14 cellular contexts compared by ENCODE assay signal in genomic region chr5:89372176-89372575, GRCh38.
DNase-seq lines count a peak whose midpoint lies in the region; ATAC-seq, FAIRE-seq and TF ChIP-seq lines count a peak whose summit lies in the region.
"Had no signal": no experiment of that assay in that cellular context is flagged by ENCODE, and none has a peak within 500 bp of the region (broad histone marks: within the 10 kb centered on the region; RNA-seq: fewer than 3 reads in every experiment).

No MANE protein-coding gene starts in this region.

- intact Hi-C loops in HCT116 (cut with micrococcal nuclease): no loop called here

- H3K9me3 ChIP-seq in HCT116 (ENCODE audit: control insufficient read depth in 1 of 2, insufficient read depth in 1 of 2, low read depth in 1 of 2, low read length in 2 of 2) (no peaks in the 10 kb centered on the region), neutrophil (no peaks in the 10 kb centered on the region)
- H3K9me3 ChIP-seq: BLaER1 had no signal

- H4K20me1 ChIP-seq in HCT116 (ENCODE audit: insufficient read depth): no peaks in the 10 kb centered on the region
- H4K20me1 ChIP-seq: BLaER1 had no signal

- CTCF ChIA-PET in HCT116 (lab: Charles Lee): no interaction called here
- CTCF ChIA-PET in RWPE1 (lab: Yijun Ruan, JAX): no interaction called here

- DNase-seq in HCT116 (ENCODE audit: low read depth, low spot score): no peak
- DNase-seq in bronchial epithelial cell (ENCODE audit: low read depth): peak; percentile 18
- DNase-seq in effector CD8-positive, alpha-beta T cell (lab: John Stamatoyannopoulos, UW): no peak
- DNase-seq in SW480 (ENCODE audit: low spot score): no peak
- DNase-seq in RWPE1 (ENCODE audit: low spot score): no peak
- DNase-seq: CD8-positive, alpha-beta T cell; DMS79 treated with DMSO at 0.1 percent for 48 hours; H9; NCI-H1417; NCI-H1930; NCI-H748 treated with DMSO at 0.1 percent for 48 hours had no signal

- H3K4me3 ChIP-seq in HCT116 (replicated peaks in 1 of 2; ENCODE audit: low read depth in 1 of 2, low read length in 2 of 2) (no peak overlapping the region), bronchial epithelial cell (ENCODE audit: low read depth, low read length) (no peak overlapping the region), neutrophil (ENCODE audit: low read depth in 1 of 2, low read length in 1 of 2) (no peak overlapping the region)
- H3K4me3 ChIP-seq: BLaER1 had no signal

- no peak for TF ChIP-seq CTCF in HCT116 (IDR thresholded peaks at IDR 0.05 in 2 of 3, conservative IDR thresholded peaks at IDR 0.05 in 1 of 3; ENCODE audit: borderline replicate concordance in 1 of 3, insufficient read depth in 1 of 3, low read depth in 2 of 3, low read length in 2 of 3)
- TF ChIP-seq CTCF in bronchial epithelial cell (IDR thresholded peaks at IDR 0.05; ENCODE audit: insufficient read depth, low read length, severe bottlenecking): no peak
- TF ChIP-seq CTCF in neutrophil (IDR thresholded peaks at IDR 0.05): no peak
- no peak for TF ChIP-seq CTCF in RWPE1 (conservative IDR thresholded peaks at IDR 0.05; ENCODE audit: low read depth)

- H2AFZ ChIP-seq in HCT116 (ENCODE audit: low read depth, low read length, poor library complexity, severe bottlenecking): peak overlapping the region; percentile 12

- H3K9ac ChIP-seq in HCT116 (ENCODE audit: low read length): no peak overlapping the region
- H3K9ac ChIP-seq: BLaER1 had no signal

- H3K36me3 ChIP-seq in HCT116 (ENCODE audit: control insufficient read depth in 1 of 2, insufficient read depth in 2 of 2, low read length in 2 of 2): no peaks in the 10 kb centered on the region
- no peaks in the 10 kb centered on the region for H3K36me3 ChIP-seq in bronchial epithelial cell (ENCODE audit: control insufficient read depth, insufficient read depth, low read length)
- no peaks in the 10 kb centered on the region for H3K36me3 ChIP-seq in neutrophil
- H3K36me3 ChIP-seq: BLaER1 had no signal

- no peak overlapping the region for H3K27ac ChIP-seq in HCT116 (ENCODE audit: low read depth, low read length)
- H3K27ac ChIP-seq in neutrophil: peak overlapping the region; percentile 35
- no peak overlapping the region for H3K27ac ChIP-seq in RWPE1
- H3K27ac ChIP-seq: BLaER1 had no signal

- H3K4me1 ChIP-seq in HCT116 (ENCODE audit: control insufficient read depth in 1 of 2, insufficient read depth in 2 of 2, low read length in 2 of 2) (no peaks in the 10 kb centered on the region), neutrophil (ENCODE audit: control insufficient read depth in 1 of 2, insufficient read depth in 1 of 2, low read depth in 1 of 2, low read length in 1 of 2) (peaks cover 3 to 9% of the 10 kb centered on the region in 2 experiments)
- H3K4me1 ChIP-seq: BLaER1 had no signal

- no peak for ATAC-seq in HCT116
- no peak for ATAC-seq in GM18868 (IDR thresholded peaks at IDR 0.05; ENCODE audit: unreplicated experiment)
- ATAC-seq: CD8-positive, alpha-beta T cell had no signal

- POLR2A ChIA-PET in HCT116 (lab: Charles Lee): no interaction called here
- POLR2A ChIA-PET in RWPE1 (lab: Yijun Ruan, JAX; ENCODE audit: low non-redundant PET): no interaction called here

- H3K4me2 ChIP-seq in HCT116 (ENCODE audit: low read length): no peak overlapping the region
- H3K4me2 ChIP-seq: BLaER1 had no signal

- TF ChIP-seq POLR2A in HCT116 (IDR thresholded peaks at IDR 0.05; ENCODE audit: borderline replicate concordance, extremely low read depth, insufficient read depth, insufficient read length): no peak

- no TSS peak for BruUV-seq in HCT116 (replicated peaks; lab: Mats Ljungman, UMichigan)

- FAIRE-seq in bronchial epithelial cell (lab: Jason Lieb, UNC): no peak

- no peak for TF ChIP-seq RAD21 in HCT116 (IDR thresholded peaks at IDR 0.05; ENCODE audit: low read depth)

- H3K27me3 ChIP-seq in HCT116 (ENCODE audit: insufficient read depth, low read length) (no peaks in the 10 kb centered on the region), bronchial epithelial cell (ENCODE audit: control insufficient read depth, insufficient read depth, low read length) (no peaks in the 10 kb centered on the region), neutrophil (no peaks in the 10 kb centered on the region)
- H3K27me3 ChIP-seq: BLaER1 had no signal

- 0 out of 2 replicates have a peak, but pooled peaks cover 3% of the 10 kb centered on the region for H3K9me2 ChIP-seq in HCT116 (ENCODE audit: insufficient read depth)

- no peaks in the 10 kb centered on the region for H3K79me2 ChIP-seq in HCT116 (ENCODE audit: insufficient read depth, low read length)

- RAD21 ChIA-PET in HCT116 (lab: Charles Lee; ENCODE audit: low non-redundant PET in 1 of 2, low total read pairs in 2 of 2, uncharacterized antibody in 2 of 2, unreplicated experiment in 2 of 2): no interaction called here

TF ChIP-seq in HCT116, 20 proteins besides CTCF, POLR2A, EP300 and RAD21:
- no peak for TF ChIP-seq REST (IDR thresholded peaks at IDR 0.05; ENCODE audit: low read depth)
- no peak for TF ChIP-seq ZFX (IDR thresholded peaks at IDR 0.05)
- no peak for TF ChIP-seq EGR1 (IDR thresholded peaks at IDR 0.05; ENCODE audit: low read depth)
- TF ChIP-seq TCF7L2 (IDR thresholded peaks at IDR 0.05; ENCODE audit: borderline replicate concordance, extremely low read depth, insufficient read depth, insufficient read length): no peak
- TF ChIP-seq EZH2 (IDR thresholded peaks at IDR 0.05): no peak
- TF ChIP-seq ZNF274 (IDR thresholded peaks at IDR 0.05; ENCODE audit: low read depth, low read length): no peak
- no peak for TF ChIP-seq ATF3 (IDR thresholded peaks at IDR 0.05)
- TF ChIP-seq SRF (IDR thresholded peaks at IDR 0.05; ENCODE audit: low read depth): no peak
- TF ChIP-seq ELF1 (IDR thresholded peaks at IDR 0.05; ENCODE audit: borderline replicate concordance, low read depth): no peak
- no peak for TF ChIP-seq EZH2phosphoT487 (IDR thresholded peaks at IDR 0.05; ENCODE audit: borderline replicate concordance)
